Comparison of ENCODE assay signal across 2 cellular contexts in genomic region chr17:45197555-45198334, GRCh38.
TF ChIP-seq lines count a peak whose summit lies in the region.

No MANE protein-coding gene starts in this region.

TF ChIP-seq in GM12891, 5 proteins besides CTCF, POLR2A, EP300 and RAD21:
- TF ChIP-seq POLR2AphosphoS5 (IDR thresholded peaks at IDR 0.05; ENCODE audit: low read depth, low read length) (no peak), PAX5 (IDR thresholded peaks at IDR 0.05; ENCODE audit: insufficient read depth, low read length, severe bottlenecking) (peak; percentile 22), TAF1 (IDR thresholded peaks at IDR 0.05; ENCODE audit: low read depth, low read length) (no peak), POU2F2 (IDR thresholded peaks at IDR 0.05; ENCODE audit: low read depth, low read length) (0 out of 2 replicates have a peak, but pooled peaks have one; percentile 20), SPI1 (IDR thresholded peaks at IDR 0.05; ENCODE audit: low read depth, low read length) (no peak)

TF ChIP-seq in HepG2, 621 proteins besides CTCF, POLR2A, EP300 and RAD21 (continues in another document):
- peak; percentile 91 for TF ChIP-seq ADNP (CRISPR knock-in tag; IDR thresholded peaks at IDR 0.05)
- TF ChIP-seq SPEN (CRISPR knock-in tag; IDR thresholded peaks at IDR 0.05; ENCODE audit: low read depth), result peak; percentile 72
- no peak for TF ChIP-seq SIN3B (IDR thresholded peaks at IDR 0.05; ENCODE audit: low read length)
- peak; percentile 89; the same call in 1 of the 2 replicates for TF ChIP-seq RXRB (CRISPR knock-in tag; IDR thresholded peaks at IDR 0.05; ENCODE audit: borderline replicate concordance)
- peak; percentile 87 for TF ChIP-seq TAF15 (IDR thresholded peaks at IDR 0.05; ENCODE audit: low read depth, low read length, poor library complexity, severe bottlenecking)
- TF ChIP-seq RFX1 (IDR thresholded peaks at IDR 0.05), result no peak
- TF ChIP-seq HDAC1 (CRISPR knock-in tag; IDR thresholded peaks at IDR 0.05), result peak; percentile 54
- TF ChIP-seq MLXIP (CRISPR knock-in tag; IDR thresholded peaks at IDR 0.05; ENCODE audit: borderline replicate concordance), result 0 out of 2 replicates have a peak, but pooled peaks have one; percentile 20
- TF ChIP-seq ZBTB40 (IDR thresholded peaks at IDR 0.05), result no peak
- TF ChIP-seq ZBTB40 (CRISPR knock-in tag; IDR thresholded peaks at IDR 0.05), result peak; percentile 49; the same call in 1 of the 2 replicates
- TF ChIP-seq MATR3 (CRISPR knock-in tag; IDR thresholded peaks at IDR 0.05), result no peak
- TF ChIP-seq ZFP1 (CRISPR knock-in tag; IDR thresholded peaks at IDR 0.05), result peak; percentile 57; the same call in 1 of the 2 replicates
- TF ChIP-seq ZNF414 (CRISPR knock-in tag; IDR thresholded peaks at IDR 0.05), result 0 out of 2 replicates have a peak, but pooled peaks have one; percentile 36
- no peak for TF ChIP-seq AKAP8 (CRISPR knock-in tag; IDR thresholded peaks at IDR 0.05)
- no peak for TF ChIP-seq ZNF382 (CRISPR knock-in tag; IDR thresholded peaks at IDR 0.05; ENCODE audit: borderline replicate concordance)
- no peak for TF ChIP-seq KDM6A (CRISPR knock-in tag; IDR thresholded peaks at IDR 0.05; ENCODE audit: low read depth)
- TF ChIP-seq FLYWCH1 (CRISPR knock-in tag; IDR thresholded peaks at IDR 0.05), result no peak
- TF ChIP-seq ZNF20 (CRISPR knock-in tag; IDR thresholded peaks at IDR 0.05), result no peak
- TF ChIP-seq ZNF512B (CRISPR knock-in tag; IDR thresholded peaks at IDR 0.05; ENCODE audit: borderline replicate concordance), result peak; percentile 74; the same call in 1 of the 2 replicates
- TF ChIP-seq GTF3A (CRISPR knock-in tag; conservative IDR thresholded peaks at IDR 0.05), result peak; percentile 96; the same call in 1 of the 2 replicates
- TF ChIP-seq SRSF9 (IDR thresholded peaks at IDR 0.05; ENCODE audit: borderline replicate concordance, insufficient read depth, low read depth, low read length, poor library complexity, severe bottlenecking), result no peak
- TF ChIP-seq DNMT1 (CRISPR knock-in tag; IDR thresholded peaks at IDR 0.05), result no peak
- no peak for TF ChIP-seq SATB2 (CRISPR knock-in tag; IDR thresholded peaks at IDR 0.05)
- TF ChIP-seq ZMAT5 (CRISPR knock-in tag; IDR thresholded peaks at IDR 0.05; ENCODE audit: borderline replicate concordance, low read depth), result no peak
- TF ChIP-seq HNRNPK (IDR thresholded peaks at IDR 0.05; ENCODE audit: low read depth, low read length, poor library complexity, severe bottlenecking), result peak; percentile 64
- peak; percentile 97; the same call in 1 of the 2 replicates for TF ChIP-seq ZNF772 (CRISPR knock-in tag; IDR thresholded peaks at IDR 0.05)
- TF ChIP-seq MED13 (CRISPR knock-in tag; IDR thresholded peaks at IDR 0.05), result no peak
- peak; percentile 65 for TF ChIP-seq HNF4A (CRISPR knock-in tag; IDR thresholded peaks at IDR 0.05)
- peak; percentile 79 for TF ChIP-seq GFI1 (CRISPR knock-in tag; IDR thresholded peaks at IDR 0.05; ENCODE audit: borderline replicate concordance)
- TF ChIP-seq DMAP1 (CRISPR knock-in tag; IDR thresholded peaks at IDR 0.05), result no peak
- 0 out of 2 replicates have a peak, but pooled peaks have one; percentile 48 for TF ChIP-seq TOPORS (CRISPR knock-in tag; IDR thresholded peaks at IDR 0.05)
- no peak for TF ChIP-seq CEBPB (IDR thresholded peaks at IDR 0.05; ENCODE audit: borderline replicate concordance, low read depth, low read length)
- peak; percentile 56; the same call in 1 of the 2 replicates for TF ChIP-seq ZNF224 (CRISPR knock-in tag; IDR thresholded peaks at IDR 0.05)
- TF ChIP-seq PHF8 (CRISPR knock-in tag; IDR thresholded peaks at IDR 0.05), result peak; percentile 68
- TF ChIP-seq MED1 (CRISPR knock-in tag; IDR thresholded peaks at IDR 0.05), result peak; percentile 89
- no peak for TF ChIP-seq GLMP (CRISPR knock-in tag; IDR thresholded peaks at IDR 0.05; ENCODE audit: borderline replicate concordance)
- TF ChIP-seq MTA1 (CRISPR knock-in tag; IDR thresholded peaks at IDR 0.05; ENCODE audit: borderline replicate concordance), result peak; percentile 88
- TF ChIP-seq BRD4 (CRISPR knock-in tag; IDR thresholded peaks at IDR 0.05), result no peak
